ENCODE assay signal across 11 cellular contexts in the genomic region with DNA sequence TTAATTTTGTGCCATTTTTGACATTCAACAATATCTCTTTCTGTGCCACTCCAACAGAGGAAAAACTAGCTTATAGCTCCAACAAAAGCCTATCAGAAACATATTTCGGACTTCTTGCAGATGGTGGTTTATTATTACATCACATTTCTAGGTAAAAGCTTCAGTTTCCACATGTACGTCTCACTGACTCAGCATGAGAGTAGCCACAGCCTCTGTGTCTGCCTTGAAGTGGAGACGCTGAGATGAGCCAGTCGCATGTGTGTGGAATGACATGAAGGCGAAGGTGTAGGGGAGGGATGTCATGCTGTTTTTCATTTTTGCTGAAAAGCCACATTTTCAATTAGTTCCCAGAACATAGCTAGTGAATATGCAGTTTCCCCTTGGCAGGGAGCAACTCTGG.
"Had no signal": no experiment of that assay in that cellular context is flagged by ENCODE, and none has a peak within 500 bp of the region (broad histone marks: within the 10 kb centered on the region; RNA-seq: fewer than 3 reads in every experiment).

No MANE protein-coding gene starts in this region.

- H3K27me3 ChIP-seq: esophagus squamous epithelium, upper lobe of right lung had no signal

- H3K27ac Mint-ChIP-seq: activated naive CD4-positive, alpha-beta T cell treated with anti-CD3 and anti-CD28 coated beads, Interleukin-2, amount 50 U/mL, for 72 hours; nephron; T-cell had no signal

- ATAC-seq: stimulated activated naive CD8-positive, alpha-beta T cell treated with anti-CD3 and anti-CD28 coated beads, Interleukin-15, Interleukin-2, amounts not matched to agents 100 U/mL and 50 U/mL, for 24 hours; T-cell; upper lobe of right lung had no signal

- DNase-seq: activated CD4-positive, alpha-beta T cell treated with anti-CD3 and anti-CD28 coated beads for 48 hours; activated T-cell treated with anti-CD3 and anti-CD28 coated beads for 4 hours; esophagus squamous epithelium; foreskin melanocyte; head of caudate nucleus; stimulated activated CD4-positive, alpha-beta T cell treated with anti-CD3 and anti-CD28 coated beads, Interleukin-2, amount 100 ng/mL, for 48 hours; stimulated activated naive CD8-positive, alpha-beta T cell treated with anti-CD3 and anti-CD28 coated beads, Interleukin-15, Interleukin-2, amounts not matched to agents 100 U/mL and 50 U/mL, for 24 hours; T-cell; upper lobe of right lung had no signal

- H3K36me3 Mint-ChIP-seq: activated naive CD4-positive, alpha-beta T cell treated with anti-CD3 and anti-CD28 coated beads, Interleukin-2, amount 50 U/mL, for 72 hours; T-cell had no signal

- H3K36me3 ChIP-seq: esophagus squamous epithelium, upper lobe of right lung had no signal

- H3K9me3 ChIP-seq: esophagus squamous epithelium, upper lobe of right lung had no signal

- H3K4me3 ChIP-seq: esophagus squamous epithelium, upper lobe of right lung had no signal

- H3K27me3 Mint-ChIP-seq: T-cell had no signal

- H3K4me1 ChIP-seq: upper lobe of right lung had no signal

- H3K4me3 Mint-ChIP-seq: nephron, T-cell had no signal

- H3K27ac ChIP-seq: esophagus squamous epithelium, upper lobe of right lung had no signal

- H3K4me1 Mint-ChIP-seq: nephron, T-cell had no signal

- H3K9me3 Mint-ChIP-seq: nephron had no signal
